In genomic region chr19:42276821-42277220, GRCh38 we compare ENCODE assay signal across 13 cellular contexts. TPM values are rescaled to one million over a fixed set of nuclear protein-coding genes. Genes with fewer than 3 reads are reported as not detected.
A peak's percentile ranks its signal among the peaks of the same experiment; 100 is the strongest.
DNase-seq lines count a peak whose midpoint lies in the region; ATAC-seq, FAIRE-seq and TF ChIP-seq lines count a peak whose summit lies in the region.
"Had no signal": no experiment of that assay in that cellular context is flagged by ENCODE, and none has a peak within 500 bp of the region (broad histone marks: within the 10 kb centered on the region; RNA-seq: fewer than 3 reads in every experiment).

No MANE protein-coding gene starts in this region.

- intact Hi-C loops in ovary (cut with DNase I): no loop called here

- TF ChIP-seq EP300 in ovary (IDR thresholded peaks at IDR 0.05): no peak

- peaks cover 51 to 75% (median 75%) of the 10 kb centered on the region in 3 donors for H3K4me1 ChIP-seq in skeletal muscle tissue (ENCODE audit: control insufficient read depth in 3 of 3, insufficient read depth in 3 of 3, low read length in 3 of 3)
- peaks cover 11% of the 10 kb centered on the region for H3K4me1 ChIP-seq in ovary (ENCODE audit: insufficient read depth)

- TF ChIP-seq CTCF in bronchial epithelial cell (IDR thresholded peaks at IDR 0.05; ENCODE audit: insufficient read depth, low read length, severe bottlenecking) (no peak), ovary (IDR thresholded peaks at IDR 0.05) (no peak)

- H3K9ac ChIP-seq in skeletal muscle tissue (ENCODE audit: low read depth in 1 of 3, low read length in 3 of 3): peak overlapping the region in 2 of 3 donors; percentile 8 to 85

- no peaks in the 10 kb centered on the region for H3K27me3 ChIP-seq in MG63
- H3K27me3 ChIP-seq in bronchial epithelial cell (ENCODE audit: control insufficient read depth, insufficient read depth, low read length): no peaks in the 10 kb centered on the region
- no peaks in the 10 kb centered on the region for H3K27me3 ChIP-seq in skeletal muscle tissue (ENCODE audit: control insufficient read depth in 3 of 3, insufficient read depth in 3 of 3, low read length in 3 of 3)
- H3K27me3 ChIP-seq in ovary: no peaks in the 10 kb centered on the region

- ATAC-seq in activated CD4-positive, CD25-positive, alpha-beta regulatory T cell treated with anti-CD3 and anti-CD28 coated beads, Interleukin-2, amount 50 U/mL, for 24 hours: peak; percentile 49 to 68
- no peak for ATAC-seq in GM18907 (IDR thresholded peaks at IDR 0.05; ENCODE audit: unreplicated experiment)
- ATAC-seq: GM23338 had no signal

- 82 to 85% (median 85%) methylated on average over 4 of the region's 4 CpGs for WGBS in ovary, 3 donors

- DNase-seq in activated CD4-positive, CD25-positive, alpha-beta regulatory T cell treated with anti-CD3 and anti-CD28 coated beads, Interleukin-2, amount 50 U/mL, for 72 hours: no peak
- peak; percentile 75 for DNase-seq in MG63
- DNase-seq in bronchial epithelial cell (ENCODE audit: low read depth): peak; percentile 68
- no peak for DNase-seq in ovary
- no peak for DNase-seq in NCI-H1436 (lab: John Stamatoyannopoulos, UW)
- DNase-seq: dermis blood vessel endothelial cell, DND-41, nucleus accumbens had no signal

- H3K36me3 ChIP-seq in MG63 (peaks cover 36% of the 10 kb centered on the region), bronchial epithelial cell (ENCODE audit: control insufficient read depth, insufficient read depth, low read length) (peaks cover 16% of the 10 kb centered on the region), skeletal muscle tissue (ENCODE audit: control insufficient read depth in 3 of 3, insufficient read depth in 3 of 3, low read length in 3 of 3) (peaks cover 24 to 33% (median 24%) of the 10 kb centered on the region in 3 donors), ovary (no peaks in the 10 kb centered on the region)

- no peak for TF ChIP-seq POLR2A in ovary (IDR thresholded peaks at IDR 0.05)

- H3K9me3 ChIP-seq in MG63 (no peaks in the 10 kb centered on the region), skeletal muscle tissue (ENCODE audit: control insufficient read depth in 3 of 3, low read length in 3 of 3) (no peaks in the 10 kb centered on the region), ovary (no peaks in the 10 kb centered on the region)

- FAIRE-seq in bronchial epithelial cell (lab: Jason Lieb, UNC): no peak
- FAIRE-seq: A204.1 had no signal

- H3K27ac ChIP-seq in skeletal muscle tissue (ENCODE audit: low read depth, low read length): peak overlapping the region; percentile 92
- no peak overlapping the region for H3K27ac ChIP-seq in ovary

- H3K4me3 ChIP-seq in MG63 (no peak overlapping the region), bronchial epithelial cell (ENCODE audit: low read depth, low read length) (no peak overlapping the region), skeletal muscle tissue (ENCODE audit: low read length in 3 of 3) (no peak overlapping the region), ovary (no peak overlapping the region)
- H3K4me3 ChIP-seq: GM23338 had no signal

RNA-seq across cellular contexts. Expression of gene CIC, which starts 7.8 kb away (rescaled TPM):
- total RNA-seq in MG63 (2014; rRNA removed; shearing (Covaris generic); ENCODE audit: low replicate concordance): 5.9 and 15.8 TPM in 2 replicates
- total RNA-seq in bronchial epithelial cell (7.1 and 9.3 TPM in 2 replicates), skeletal muscle tissue (10.4 TPM), ovary (100 to 1,000 TPM in 4 of 7 donors, 10 to 100 TPM in 3; 24.6 to 139 (median 113) TPM)
- polyA plus RNA-seq in ovary: 10 to 100 TPM in 1 of 2 donors, 1 to 10 TPM in 1; 6.6 to 71.0 TPM

RNA-seq across cellular contexts. Expression of gene ERF, which starts 21.9 kb away (rescaled TPM):
- total RNA-seq in MG63 (2014; rRNA removed; shearing (Covaris generic); ENCODE audit: low replicate concordance): 78.3 and 168 TPM in 2 replicates
- total RNA-seq in bronchial epithelial cell: 10.8 and 11.6 TPM in 2 replicates
- total RNA-seq in skeletal muscle tissue: 12.0 TPM
- 100 to 1,000 TPM in 1 of 7 donors, 10 to 100 TPM in 6; 23.1 to 110 (median 76.6) TPM for total RNA-seq in ovary
- polyA plus RNA-seq in ovary: 10 to 100 TPM; 31.7 to 51.0 TPM

RNA-seq across cellular contexts. Expression of gene PRR19, which starts 25.1 kb away (rescaled TPM):
- 0.13 and 0.76 TPM in 2 replicates for total RNA-seq in MG63 (2014; rRNA removed; shearing (Covaris generic); ENCODE audit: low replicate concordance)
- total RNA-seq in bronchial epithelial cell (not detected in 2 replicates), skeletal muscle tissue (not detected), ovary (1 to 10 TPM in 2 of 7 donors, under 1 TPM in 4, not detected in 1; 0.58 to 2.9 (median 0.78) TPM)
- polyA plus RNA-seq in ovary: under 1 TPM in 1 of 2 donors, not detected in 1; 0.71 TPM

RNA-seq across cellular contexts. Expression of gene PAFAH1B3, which starts 25.6 kb away (rescaled TPM):
- 80.0 and 88.3 TPM in 2 replicates for total RNA-seq in MG63 (2014; rRNA removed; shearing (Covaris generic); ENCODE audit: low replicate concordance)
- total RNA-seq in bronchial epithelial cell (29.4 and 36.9 TPM in 2 replicates), skeletal muscle tissue (29.2 TPM), ovary (10 to 100 TPM; 15.8 to 40.2 (median 20.6) TPM)
- polyA plus RNA-seq in ovary: 10 to 100 TPM in 1 of 2 donors, 1 to 10 TPM in 1; 4.1 to 23.4 TPM

RNA-seq across cellular contexts. Expression of gene GSK3A, which starts 34.4 kb away (rescaled TPM):
- 24.1 and 27.3 TPM in 2 replicates for total RNA-seq in MG63 (2014; rRNA removed; shearing (Covaris generic); ENCODE audit: low replicate concordance)
- total RNA-seq in bronchial epithelial cell (11.6 and 12.4 TPM in 2 replicates), skeletal muscle tissue (5.2 TPM), ovary (10 to 100 TPM; 16.0 to 40.9 (median 34.9) TPM)
- polyA plus RNA-seq in ovary: 10 to 100 TPM; 31.9 to 38.3 TPM

Comparison
In these comparisons a context has a peak if more than half of its experiments do, and no peak if none do; other contexts are left out.
1. DNase-seq: peak in MG63 (single experiment) and bronchial epithelial cell (single experiment); none in activated CD4-positive, CD25-positive, alpha-beta regulatory T cell treated with anti-CD3 and anti-CD28 coated beads, Interleukin-2, amount 50 U/mL, for 72 hours (single experiment), ovary (0 of 5) and NCI-H1436 (single experiment).